In genomic region chr15:49122541-49123062, GRCh38 we compare ENCODE assay signal across 20 cellular contexts. TPM values are rescaled to one million over a fixed set of nuclear protein-coding genes. Genes with fewer than 3 reads are reported as not detected.
DNase-seq lines count a peak whose midpoint lies in the region; ATAC-seq and TF ChIP-seq lines count a peak whose summit lies in the region.
"Had no signal": no experiment of that assay in that cellular context is flagged by ENCODE, and none has a peak within 500 bp of the region (broad histone marks: within the 10 kb centered on the region; RNA-seq: fewer than 3 reads in every experiment).

No MANE protein-coding gene starts in this region.

- 0 out of 2 replicates have a peak, but pooled peaks have one; percentile 8 for TF ChIP-seq CTCF in RWPE1 (conservative IDR thresholded peaks at IDR 0.05; ENCODE audit: low read depth)
- TF ChIP-seq CTCF in endodermal cell (conservative IDR thresholded peaks at IDR 0.05), result peak; percentile 23
- no peak for TF ChIP-seq CTCF in lower lobe of right lung (IDR thresholded peaks at IDR 0.05)

- no peaks in the 10 kb centered on the region for H3K27me3 Mint-ChIP-seq in endodermal cell (ENCODE audit: insufficient read depth)
- H3K27me3 Mint-ChIP-seq: CD4-positive, alpha-beta T cell had no signal

- POLR2A ChIA-PET in RWPE1 (lab: Yijun Ruan, JAX; ENCODE audit: low non-redundant PET), result no interaction called here

- no peak overlapping the region for H3K9ac ChIP-seq in endodermal cell (ENCODE audit: extremely low read depth, low read length, poor library complexity, severe bottlenecking)
- H3K9ac ChIP-seq: GM23248 had no signal

- intact Hi-C loops in lower lobe of right lung (cut with DNase I), result loop anchor here (10.0 kb wide), 1 partner anchor 78 kb away; the partner anchor contains the start of gene SECISBP2L

- H3K4me1 ChIP-seq in endodermal cell (ENCODE audit: control insufficient read depth, insufficient read depth, low read length), result no peaks in the 10 kb centered on the region
- no peaks in the 10 kb centered on the region for H3K4me1 ChIP-seq in lower lobe of right lung
- H3K4me1 ChIP-seq: Caco-2, SJSA1 had no signal

- no peak overlapping the region for H3K27ac Mint-ChIP-seq in endodermal cell
- H3K27ac Mint-ChIP-seq: CD4-positive, alpha-beta T cell had no signal

- H3K9me3 ChIP-seq in endodermal cell (ENCODE audit: control insufficient read depth, low read length) (no peaks in the 10 kb centered on the region), lower lobe of right lung (no peaks in the 10 kb centered on the region)
- H3K9me3 ChIP-seq: Caco-2, HAP-1, SJSA1 had no signal

- no peak overlapping the region for H3K4me3 Mint-ChIP-seq in endodermal cell
- H3K4me3 Mint-ChIP-seq: CD4-positive, alpha-beta T cell had no signal

- CTCF ChIA-PET in RWPE1 (lab: Yijun Ruan, JAX), result interaction anchor here (0.6 to 0.7 kb wide), 2 partner anchors 15 to 17 kb away, joined by 3 to 4 read pairs; no protein-coding TSS in a partner anchor

- H3K4me1 Mint-ChIP-seq in endodermal cell, result no peaks in the 10 kb centered on the region

- ATAC-seq in lower lobe of right lung (peak; percentile 34 to 51), HG03571 (IDR thresholded peaks at IDR 0.05; ENCODE audit: unreplicated experiment) (no peak), HG03439 (IDR thresholded peaks at IDR 0.05; ENCODE audit: unreplicated experiment) (no peak)
- ATAC-seq: Right ventricle myocardium inferior had no signal

- H3K4me3 ChIP-seq in endodermal cell (ENCODE audit: low read length) (no peak overlapping the region), lower lobe of right lung (no peak overlapping the region)
- H3K4me3 ChIP-seq: GM23248, HAP-1, SJSA1 had no signal

- H3K27ac ChIP-seq in RWPE1, result no peak overlapping the region
- no peak overlapping the region for H3K27ac ChIP-seq in endodermal cell (ENCODE audit: low read depth, low read length)
- no peak overlapping the region for H3K27ac ChIP-seq in lower lobe of right lung
- H3K27ac ChIP-seq: GM23248, SJSA1 had no signal

- H3K36me3 Mint-ChIP-seq in endodermal cell (ENCODE audit: low read depth), result peaks cover 10% of the 10 kb centered on the region

- no peaks in the 10 kb centered on the region for H3K9me3 Mint-ChIP-seq in endodermal cell
- H3K9me3 Mint-ChIP-seq: CD4-positive, alpha-beta T cell had no signal

- DNase-seq in RWPE1 (ENCODE audit: low spot score) (no peak), endodermal cell (no peak), lower lobe of right lung (no peak), COLO829 (ENCODE audit: low spot score) (no peak), HK-2 (ENCODE audit: unreplicated experiment) (no peak)
- DNase-seq: Caco-2; CD4-positive, alpha-beta T cell; GM23248; Karpas-422; NCI-H1417; NCI-H1694 treated with DMSO at 0.1 percent for 48 hours; NCI-H2081 treated with DMSO at 0.1 percent for 48 hours; NCI-H2171 treated with DMSO at 0.1 percent for 48 hours; NCI-H524 treated with DMSO at 0.1 percent for 48 hours; OCI-M1 had no signal

- H3K36me3 ChIP-seq in endodermal cell (ENCODE audit: control insufficient read depth, insufficient read depth, low read length) (peaks cover 24% of the 10 kb centered on the region), lower lobe of right lung (peaks cover 30% of the 10 kb centered on the region)

- WGBS in endodermal cell (ENCODE audit: insufficient coverage in 1 of 2, insufficient read length in 1 of 2), 2 experiments, result 87 to 100% methylated on average over 1 of the region's 1 CpG

- H3K27me3 ChIP-seq in endodermal cell (ENCODE audit: control insufficient read depth, insufficient read depth, low read length, poor library complexity, severe bottlenecking) (no peaks in the 10 kb centered on the region), lower lobe of right lung (ENCODE audit: low read depth) (no peaks in the 10 kb centered on the region)
- H3K27me3 ChIP-seq: SJSA1 had no signal

RNA-seq across cellular contexts. Expression of gene COPS2, which starts 32.8 kb away (rescaled TPM):
- 10 to 100 TPM; 57.1 to 60.9 TPM for total RNA-seq in endodermal cell
- polyA plus RNA-seq in endodermal cell (2013, experiment 1 of 2), result 93.3 TPM
- polyA plus RNA-seq in endodermal cell (2013, experiment 2 of 2), result 95.2 TPM
- 55.6 TPM for total RNA-seq in lower lobe of right lung

RNA-seq across cellular contexts. Expression of gene GALK2, which starts 47.4 kb away (rescaled TPM):
- total RNA-seq in endodermal cell (10 to 100 TPM; 13.4 to 19.1 TPM), lower lobe of right lung (38.8 TPM)
- 14.5 TPM for polyA plus RNA-seq in endodermal cell (2013, experiment 1 of 2)
- 13.2 TPM for polyA plus RNA-seq in endodermal cell (2013, experiment 2 of 2)

Comparison
In these comparisons a context has a peak if more than half of its experiments do, and no peak if none do; other contexts are left out.
1. ATAC-seq: peak in lower lobe of right lung (2 of 2); none in HG03571 (single experiment) and HG03439 (single experiment).